ENCODE assay signal across 9 cellular contexts in genomic region chr7:65477326-65477725, GRCh38.
DNase-seq lines count a peak whose midpoint lies in the region; ATAC-seq and TF ChIP-seq lines count a peak whose summit lies in the region.
"Had no signal": no experiment of that assay in that cellular context is flagged by ENCODE, and none has a peak within 500 bp of the region (broad histone marks: within the 10 kb centered on the region; RNA-seq: fewer than 3 reads in every experiment).

No MANE protein-coding gene starts in this region.

- peaks cover 34% of the 10 kb centered on the region for H3K4me1 Mint-ChIP-seq in activated CD8-positive, alpha-beta T cell treated with anti-CD3 and anti-CD28 coated beads, Interleukin-2, amount 10 ng/mL, durations not matched to agents 7 days and 5 days (ENCODE audit: low read depth)
- H3K4me1 Mint-ChIP-seq in naive B cell = peaks cover 52 to 78% (median 76%) of the 10 kb centered on the region in 3 donors

- DNase-seq in GM12865 (ENCODE audit: low read depth) (peak; percentile 7), NCI-H1092 (lab: John Stamatoyannopoulos, UW) (peak; percentile 43), naive B cell (no peak), GM20000 (ENCODE audit: low spot score) (no peak), coronary artery (ENCODE audit: low spot score) (no peak), GM19238 (ENCODE audit: insufficient read length, low spot score) (no peak)
- no peak for DNase-seq in activated CD8-positive, alpha-beta T cell treated with anti-CD3 and anti-CD28 coated beads, Interleukin-2, amount 10 ng/mL, durations not matched to agents 7 days and 5 days
- no peak for DNase-seq in NK-92 treated with Interleukin-12 subunit alpha and Interleukin-12 subunit beta, amount 100 ng/mL, for 24 hours (lab: John Stamatoyannopoulos, UW)
- DNase-seq: activated naive CD4-positive, alpha-beta T cell had no signal

- CTCF ChIA-PET in activated CD8-positive, alpha-beta T cell treated with anti-CD3 and anti-CD28 coated beads, Interleukin-2, amount 10 ng/mL, durations not matched to agents 7 days and 5 days (lab: Charles Lee) = no interaction called here

- H3K27me3 Mint-ChIP-seq in activated CD8-positive, alpha-beta T cell treated with anti-CD3 and anti-CD28 coated beads, Interleukin-2, amount 10 ng/mL, durations not matched to agents 7 days and 5 days (ENCODE audit: low read depth) = peaks cover under 1% of the 10 kb centered on the region
- no peaks in the 10 kb centered on the region for H3K27me3 Mint-ChIP-seq in naive B cell

- H3K4me3 ChIP-seq in GM12865 (ENCODE audit: low read depth, low read length) (no peak overlapping the region), coronary artery (no peak overlapping the region)

- no peak overlapping the region for H3K4me3 Mint-ChIP-seq in activated CD8-positive, alpha-beta T cell treated with anti-CD3 and anti-CD28 coated beads, Interleukin-2, amount 10 ng/mL, durations not matched to agents 7 days and 5 days
- peak overlapping the region; percentile 16 to 93 (median 79) for H3K4me3 Mint-ChIP-seq in naive B cell

- TF ChIP-seq CTCF in GM12865 (IDR thresholded peaks at IDR 0.05; ENCODE audit: insufficient read depth, low read depth, low read length, missing control alignments) (no peak), GM20000 (IDR thresholded peaks at IDR 0.05; ENCODE audit: extremely low read depth, missing control alignments) (no peak), coronary artery (IDR thresholded peaks at IDR 0.05) (no peak)

- H3K9me3 Mint-ChIP-seq in activated CD8-positive, alpha-beta T cell treated with anti-CD3 and anti-CD28 coated beads, Interleukin-2, amount 10 ng/mL, durations not matched to agents 7 days and 5 days (ENCODE audit: insufficient read depth) = peaks cover 19% of the 10 kb centered on the region
- peaks cover 33 to 87% (median 74%) of the 10 kb centered on the region in 7 donors for H3K9me3 Mint-ChIP-seq in naive B cell

- POLR2A ChIA-PET in activated CD8-positive, alpha-beta T cell treated with anti-CD3 and anti-CD28 coated beads, Interleukin-2, amount 10 ng/mL, durations not matched to agents 7 days and 5 days (lab: Charles Lee) = no interaction called here

- no peak for ATAC-seq in activated CD8-positive, alpha-beta T cell treated with anti-CD3 and anti-CD28 coated beads, Interleukin-2, amount 10 ng/mL, durations not matched to agents 7 days and 5 days
- ATAC-seq in naive B cell (ENCODE audit: low read depth in 2 of 2) = no peak

- H3K27ac Mint-ChIP-seq in activated CD8-positive, alpha-beta T cell treated with anti-CD3 and anti-CD28 coated beads, Interleukin-2, amount 10 ng/mL, durations not matched to agents 7 days and 5 days = peak overlapping the region; percentile 86
- H3K27ac Mint-ChIP-seq in naive B cell = peak overlapping the region in 5 of 6 donors; percentile 95 to 99 (median 97)

- H3K36me3 Mint-ChIP-seq in activated CD8-positive, alpha-beta T cell treated with anti-CD3 and anti-CD28 coated beads, Interleukin-2, amount 10 ng/mL, durations not matched to agents 7 days and 5 days (ENCODE audit: low read depth) = peaks cover 24% of the 10 kb centered on the region
- peaks cover 32 to 69% of the 10 kb centered on the region in 2 donors for H3K36me3 Mint-ChIP-seq in naive B cell

- no peak overlapping the region for H3K27ac ChIP-seq in coronary artery

Comparison
In these comparisons a context has a peak if more than half of its experiments do, and no peak if none do; other contexts are left out.
1. DNase-seq: peak in GM12865 (single experiment) and NCI-H1092 (single experiment); none in activated CD8-positive, alpha-beta T cell treated with anti-CD3 and anti-CD28 coated beads, Interleukin-2, amount 10 ng/mL, durations not matched to agents 7 days and 5 days (single experiment), naive B cell (single experiment), NK-92 treated with Interleukin-12 subunit alpha and Interleukin-12 subunit beta, amount 100 ng/mL, for 24 hours (single experiment), GM20000 (single experiment), coronary artery (single experiment) and GM19238 (single experiment).